ENCODE assay signal across 8 cellular contexts in the genomic region with DNA sequence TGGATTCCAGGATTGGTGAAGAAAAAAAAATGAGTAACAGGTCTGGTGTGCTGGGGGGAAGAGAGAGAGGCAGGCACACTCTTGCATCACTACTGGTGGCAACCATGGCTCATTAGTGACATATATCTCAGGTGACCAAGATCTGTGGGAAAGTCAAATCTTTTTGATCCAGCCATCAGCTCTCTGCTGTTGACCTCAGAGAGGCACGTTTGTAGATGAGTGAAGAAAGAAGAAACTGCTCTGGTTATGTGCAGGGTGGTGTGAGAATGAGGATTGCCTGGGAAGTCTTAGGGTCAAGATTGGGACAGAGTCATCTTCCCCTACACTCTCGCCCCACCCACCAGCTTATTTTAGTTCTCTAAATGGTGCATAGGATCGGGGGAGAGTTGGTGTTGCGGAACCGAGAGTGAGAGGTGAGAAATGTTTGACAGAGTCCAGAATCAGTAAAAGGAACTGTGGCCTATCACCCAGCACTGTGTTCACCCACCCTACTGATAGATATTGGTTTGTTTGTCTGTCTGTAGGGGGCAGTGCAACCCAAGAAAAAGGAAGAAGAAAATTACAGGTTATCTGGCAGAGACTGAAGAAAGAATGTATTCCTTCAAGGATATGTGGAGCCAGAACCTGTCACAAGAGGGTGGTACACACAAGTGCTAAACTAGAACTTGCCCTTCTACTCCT. TPM values are rescaled to one million over a fixed set of nuclear protein-coding genes. Genes with fewer than 3 reads are reported as not detected.
DNase-seq lines count a peak whose midpoint lies in the region; ATAC-seq and TF ChIP-seq lines count a peak whose summit lies in the region.

No MANE protein-coding gene starts in this region.

- intact Hi-C loops in Right ventricle myocardium inferior (cut with DNase I) (loop anchor here (5.0 kb wide), 1 partner anchor 201 kb away; no protein-coding TSS in a partner anchor), cardiac septum (cut with DNase I) (loop anchor here (5.0 kb wide), 1 partner anchor 206 kb away; no protein-coding TSS in a partner anchor)

- H3K36me3 ChIP-seq in OCI-LY3 (replicated peaks; ENCODE audit: low read depth, low read length): no peaks in the 10 kb centered on the region

- no peak overlapping the region for H3K9ac ChIP-seq in OCI-LY3 (ENCODE audit: low read length)

- peak overlapping the region; percentile 44 for H3K4me3 ChIP-seq in OCI-LY3 (ENCODE audit: low read length)

- peaks cover 27% of the 10 kb centered on the region for H3K4me1 ChIP-seq in OCI-LY3 (ENCODE audit: low read length)

- H3K27ac ChIP-seq in OCI-LY3 (ENCODE audit: low read length): peak overlapping the region; percentile 63

- peak; percentile 72 for TF ChIP-seq CTCF in OCI-LY3 (IDR thresholded peaks at IDR 0.05; ENCODE audit: low read depth, low read length)

- no peaks in the 10 kb centered on the region for H3K27me3 ChIP-seq in OCI-LY3 (ENCODE audit: low read depth, low read length)

- peak; percentile 56 for ATAC-seq in Right ventricle myocardium inferior
- ATAC-seq in GM21576 (IDR thresholded peaks at IDR 0.05; ENCODE audit: unreplicated experiment): peak; percentile 99
- ATAC-seq in stimulated activated naive CD8-positive, alpha-beta T cell treated with anti-CD3 and anti-CD28 coated beads, Interleukin-15, Interleukin-2, amounts not matched to agents 100 U/mL and 50 U/mL, for 24 hours: peak; percentile 68

- H3K4me2 ChIP-seq in OCI-LY3 (ENCODE audit: low read length): peak overlapping the region; percentile 65

- no peaks in the 10 kb centered on the region for H3K79me2 ChIP-seq in OCI-LY3 (ENCODE audit: low read length)

- no peaks in the 10 kb centered on the region for H4K20me1 ChIP-seq in OCI-LY3 (ENCODE audit: insufficient read depth, low read length)

- peak overlapping the region; percentile 87; the same call in 1 of the 2 replicates for H2AFZ ChIP-seq in OCI-LY3 (ENCODE audit: low read depth, low read length)

- no peaks in the 10 kb centered on the region for H3K9me3 ChIP-seq in OCI-LY3 (ENCODE audit: insufficient read depth, low read length)

- DNase-seq in Right ventricle myocardium inferior (ENCODE audit: missing footprints) (no peak), cardiac septum (ENCODE audit: low spot score) (no peak), HS-27A (ENCODE audit: low read depth) (peak; percentile 20), brain pericyte (ENCODE audit: low read depth, low spot score) (peak; percentile 27), inferior parietal cortex (ENCODE audit: extremely low spot score) (peak; percentile 68)
- peak; percentile 29 for DNase-seq in stimulated activated naive CD8-positive, alpha-beta T cell treated with anti-CD3 and anti-CD28 coated beads, Interleukin-15, Interleukin-2, amounts not matched to agents 100 U/mL and 50 U/mL, for 24 hours

RNA-seq across cellular contexts. Expression of a gene that starts 21.9 kb away (rescaled TPM):
- total RNA-seq in Right ventricle myocardium inferior: 23.3 TPM
- 45.4 TPM for total RNA-seq in cardiac septum

RNA-seq across cellular contexts. Expression of a gene that starts 27.1 kb away (rescaled TPM):
- total RNA-seq in Right ventricle myocardium inferior (52.8 TPM), cardiac septum (82.2 TPM)

RNA-seq across cellular contexts. Expression of a gene that starts 45.5 kb away (rescaled TPM):
- total RNA-seq in Right ventricle myocardium inferior (29.6 TPM), cardiac septum (33.2 TPM)

Comparison
In these comparisons a context has a peak if more than half of its experiments do, and no peak if none do; other contexts are left out.
1. DNase-seq: peak in HS-27A (single experiment), brain pericyte (single experiment), inferior parietal cortex (single experiment) and stimulated activated naive CD8-positive, alpha-beta T cell treated with anti-CD3 and anti-CD28 coated beads, Interleukin-15, Interleukin-2, amounts not matched to agents 100 U/mL and 50 U/mL, for 24 hours (single experiment); none in Right ventricle myocardium inferior (single experiment) and cardiac septum (single experiment).
2. Peak in every context shown above with its lines, with median percentiles within 50 percentile points of each other: ATAC-seq.